In the genomic region with DNA sequence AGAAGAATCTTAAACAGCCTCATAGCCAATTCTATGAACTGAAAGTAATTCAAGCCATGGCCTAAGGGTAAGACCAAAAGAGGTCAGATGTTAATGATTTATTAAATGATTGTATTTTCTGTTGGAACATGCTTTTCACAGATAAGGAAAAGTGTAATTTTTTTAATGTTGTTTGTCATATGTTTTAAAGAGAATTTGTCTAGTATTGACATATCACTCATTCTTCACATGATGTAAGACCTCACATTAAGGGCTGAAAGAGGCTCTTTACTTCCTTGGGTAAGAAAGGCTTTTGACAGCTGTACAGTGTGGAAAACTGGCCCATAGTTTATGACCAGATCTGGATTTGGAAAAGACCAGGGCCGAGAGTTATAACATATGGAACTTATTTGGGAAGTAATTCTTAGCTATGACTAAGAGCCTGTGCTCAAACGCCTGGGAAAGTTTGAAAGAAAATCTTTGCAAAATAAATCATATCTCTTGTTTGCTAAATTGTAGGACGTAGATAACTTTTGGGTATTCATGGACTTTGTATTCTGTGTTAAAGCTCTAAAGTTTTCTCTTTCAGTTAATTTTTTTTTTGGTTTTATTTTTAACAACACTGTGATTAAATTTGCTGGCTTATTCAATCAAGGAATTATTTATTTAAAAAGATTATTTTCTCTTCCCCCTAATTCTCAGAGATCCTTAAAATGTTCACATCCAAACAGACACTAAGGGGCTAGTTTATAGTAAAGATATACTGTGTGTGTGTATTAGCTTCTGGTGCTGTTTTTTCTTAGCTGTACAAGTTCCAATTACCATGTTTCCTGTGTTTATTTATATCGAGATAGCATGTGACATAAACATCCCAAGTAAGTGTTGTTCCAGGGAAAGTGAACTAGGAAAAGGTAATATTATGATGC, we compare ENCODE assay signal across 13 cellular contexts.
DNase-seq lines count a peak whose midpoint lies in the region; ATAC-seq, FAIRE-seq and TF ChIP-seq lines count a peak whose summit lies in the region.
"Had no signal": no experiment of that assay in that cellular context is flagged by ENCODE, and none has a peak within 500 bp of the region (broad histone marks: within the 10 kb centered on the region; RNA-seq: fewer than 3 reads in every experiment).

No MANE protein-coding gene starts in this region.

- intact Hi-C loops in CD14-positive monocyte (cut with micrococcal nuclease), result no loop called here

- ATAC-seq in esophagus mucosa (no peak), GM19395 (IDR thresholded peaks at IDR 0.05; ENCODE audit: unreplicated experiment) (no peak)

- H3K27ac ChIP-seq in right atrium auricular region (peak overlapping the region; percentile 10 to 22), small intestine (ENCODE audit: low read depth in 1 of 2, low read length in 1 of 2) (no peak overlapping the region)

- no peaks in the 10 kb centered on the region for H3K4me1 Mint-ChIP-seq in CD14-positive monocyte
- H3K4me1 Mint-ChIP-seq in T-helper 2 cell treated with Interferon-gamma antibody and Interleukin-4, amounts not matched to agents 5 μg/mL and 100 μg/mL, for 36 hours (ENCODE audit: low read depth), result no peaks in the 10 kb centered on the region

- no peaks in the 10 kb centered on the region for H3K27me3 ChIP-seq in right atrium auricular region
- no peaks in the 10 kb centered on the region for H3K27me3 ChIP-seq in small intestine (ENCODE audit: control insufficient read depth in 2 of 2, insufficient read depth in 2 of 2, low read length in 2 of 2)

- peak; percentile 61 for FAIRE-seq in small intestine (lab: Jason Lieb, UNC)
- FAIRE-seq: H54 had no signal

- no peaks in the 10 kb centered on the region for H3K36me3 Mint-ChIP-seq in CD14-positive monocyte
- H3K36me3 Mint-ChIP-seq in T-helper 2 cell treated with Interferon-gamma antibody and Interleukin-4, amounts not matched to agents 5 μg/mL and 100 μg/mL, for 36 hours (ENCODE audit: low read depth), result no peaks in the 10 kb centered on the region

- H3K4me1 ChIP-seq in right atrium auricular region, result peaks cover 0 to 19% of the 10 kb centered on the region in 2 donors
- H3K4me1 ChIP-seq in small intestine (ENCODE audit: control insufficient read depth in 2 of 2, insufficient read depth in 1 of 2, low read depth in 1 of 2, low read length in 1 of 2), result peaks cover 0 to 1% of the 10 kb centered on the region in 2 donors

- 14 to 28% (median 15%) methylated on average over 4 of the region's 4 CpGs for WGBS in small intestine, 3 donors

- H3K4me3 Mint-ChIP-seq in CD14-positive monocyte, result no peak overlapping the region
- H3K4me3 Mint-ChIP-seq in T-helper 2 cell treated with Interferon-gamma antibody and Interleukin-4, amounts not matched to agents 5 μg/mL and 100 μg/mL, for 36 hours, result no peak overlapping the region
- H3K4me3 Mint-ChIP-seq: activated T-cell treated with anti-CD3 and anti-CD28 coated beads, Interleukin-2, amount 50 U/mL, for 24 hours had no signal

- H3K36me3 ChIP-seq in right atrium auricular region (no peaks in the 10 kb centered on the region), small intestine (ENCODE audit: control insufficient read depth in 2 of 2, insufficient read depth in 2 of 2, low read length in 2 of 2) (no peaks in the 10 kb centered on the region)

- DNase-seq in Daoy (ENCODE audit: low read depth) (peak; percentile 36), amniotic epithelial cell (ENCODE audit: low read depth) (peak; percentile 75), right atrium auricular region (ENCODE audit: low spot score) (no peak), small intestine (no peak), CD14-positive monocyte (ENCODE audit: low spot score) (no peak)
- no peak for DNase-seq in T-helper 2 cell treated with Interferon-gamma antibody and Interleukin-4, amounts not matched to agents 5 μg/mL and 100 μg/mL, for 36 hours (ENCODE audit: low spot score)
- DNase-seq: activated T-cell treated with anti-CD3 and anti-CD28 coated beads, Interleukin-2, amount 50 U/mL, for 24 hours; hypothalamus; NCI-H1105; stimulated activated CD4-positive, alpha-beta T cell treated with anti-CD3 and anti-CD28 coated beads, Interleukin-2, amount 100 ng/mL, for 48 hours had no signal

- H3K9me3 Mint-ChIP-seq in CD14-positive monocyte, result peaks cover 0 to 3% (median 0%) of the 10 kb centered on the region in 7 donors
- no peaks in the 10 kb centered on the region for H3K9me3 Mint-ChIP-seq in T-helper 2 cell treated with Interferon-gamma antibody and Interleukin-4, amounts not matched to agents 5 μg/mL and 100 μg/mL, for 36 hours
- H3K9me3 Mint-ChIP-seq: activated T-cell treated with anti-CD3 and anti-CD28 coated beads, Interleukin-2, amount 50 U/mL, for 24 hours had no signal

- H3K4me3 ChIP-seq in right atrium auricular region (no peak overlapping the region), small intestine (ENCODE audit: low read depth in 1 of 2, low read length in 2 of 2) (no peak overlapping the region)

- no peak for TF ChIP-seq CTCF in right atrium auricular region (IDR thresholded peaks at IDR 0.05)
- TF ChIP-seq CTCF in CD14-positive monocyte (IDR thresholded peaks at IDR 0.05), result no peak

- no peaks in the 10 kb centered on the region for H3K9me3 ChIP-seq in right atrium auricular region
- no peaks in the 10 kb centered on the region for H3K9me3 ChIP-seq in small intestine (ENCODE audit: control insufficient read depth, low read depth)

- H3K27me3 Mint-ChIP-seq in CD14-positive monocyte (ENCODE audit: low read depth in 3 of 3), result peaks cover 0 to 3% (median 2%) of the 10 kb centered on the region in 3 donors
- no peaks in the 10 kb centered on the region for H3K27me3 Mint-ChIP-seq in T-helper 2 cell treated with Interferon-gamma antibody and Interleukin-4, amounts not matched to agents 5 μg/mL and 100 μg/mL, for 36 hours (ENCODE audit: low read depth)
- H3K27me3 Mint-ChIP-seq: activated T-cell treated with anti-CD3 and anti-CD28 coated beads, Interleukin-2, amount 50 U/mL, for 24 hours had no signal

- no peak overlapping the region for H3K27ac Mint-ChIP-seq in CD14-positive monocyte
- no peak overlapping the region for H3K27ac Mint-ChIP-seq in T-helper 2 cell treated with Interferon-gamma antibody and Interleukin-4, amounts not matched to agents 5 μg/mL and 100 μg/mL, for 36 hours
- H3K27ac Mint-ChIP-seq: activated T-cell treated with anti-CD3 and anti-CD28 coated beads, Interleukin-2, amount 50 U/mL, for 24 hours had no signal

Comparison
In these comparisons a context has a peak if more than half of its experiments do, and no peak if none do; other contexts are left out.
1. DNase-seq: peak in Daoy (single experiment) and amniotic epithelial cell (single experiment); none in right atrium auricular region (single experiment), small intestine (single experiment), CD14-positive monocyte (single experiment) and T-helper 2 cell treated with Interferon-gamma antibody and Interleukin-4, amounts not matched to agents 5 μg/mL and 100 μg/mL, for 36 hours (single experiment).
2. H3K27ac ChIP-seq: peak in right atrium auricular region (2 of 2); none in small intestine (0 of 2).